24 cellular contexts compared by ENCODE assay signal in the genomic region with DNA sequence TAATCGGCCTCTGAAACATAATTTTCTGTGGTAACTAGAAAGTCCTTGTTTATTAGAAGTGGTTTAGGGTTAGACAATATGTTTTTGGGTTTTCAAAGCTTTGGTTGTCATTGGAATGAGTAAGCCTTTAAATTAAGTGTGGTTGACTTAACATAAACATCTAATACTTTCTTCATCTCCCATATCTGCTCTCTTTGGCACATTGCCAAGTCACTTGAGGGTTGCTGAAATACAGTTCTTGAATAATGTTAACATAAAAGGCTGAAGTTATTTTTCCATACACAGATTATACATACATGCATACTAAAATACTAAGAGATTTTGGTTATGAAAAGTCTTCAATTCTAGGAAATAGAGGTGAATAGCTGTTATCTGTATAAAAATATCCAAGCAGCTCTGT.
DNase-seq lines count a peak whose midpoint lies in the region; ATAC-seq, FAIRE-seq and TF ChIP-seq lines count a peak whose summit lies in the region.
"Had no signal": no experiment of that assay in that cellular context is flagged by ENCODE, and none has a peak within 500 bp of the region (broad histone marks: within the 10 kb centered on the region; RNA-seq: fewer than 3 reads in every experiment).

No MANE protein-coding gene starts in this region.

- no peaks in the 10 kb centered on the region for H3K27me3 ChIP-seq in astrocyte (ENCODE audit: insufficient read depth, low read length)
- H3K27me3 ChIP-seq: BLaER1, brain microvascular endothelial cell, esophagus muscularis mucosa had no signal

- no peaks in the 10 kb centered on the region for H3K9me3 ChIP-seq in astrocyte (ENCODE audit: insufficient read depth, low read depth, low read length)
- H3K9me3 ChIP-seq: esophagus muscularis mucosa had no signal

- H3K79me2 ChIP-seq in astrocyte (ENCODE audit: insufficient read depth, low read length) = no peaks in the 10 kb centered on the region

- peaks cover under 1% of the 10 kb centered on the region for H3K9me3 Mint-ChIP-seq in astrocyte (ENCODE audit: unreplicated experiment)
- H3K9me3 Mint-ChIP-seq: activated CD4-positive, alpha-beta memory T cell treated with anti-CD3 and anti-CD28 coated beads for 36 hours; memory B cell; natural killer cell treated with Interleukin-12 subunit alpha and Interleukin-12 subunit beta and Interleukin-15 and Interleukin-18, amount 100 ng/mL, for 72 hours; T-helper 1 cell treated with Interleukin-12 subunit alpha and Interleukin-12 subunit beta and Interleukin-4 antibody, amounts not matched to agents 30 μg/mL and 1 μg/mL, for 36 hours; type B pancreatic cell had no signal

- no peaks in the 10 kb centered on the region for H3K36me3 ChIP-seq in astrocyte (ENCODE audit: insufficient read depth, low read length)
- H3K36me3 ChIP-seq: BLaER1, brain microvascular endothelial cell, esophagus muscularis mucosa had no signal

- no peak overlapping the region for H3K4me2 ChIP-seq in astrocyte (ENCODE audit: low read length)
- H3K4me2 ChIP-seq: BLaER1 had no signal

- ATAC-seq in esophagus mucosa = no peak
- ATAC-seq: natural killer cell treated with Interleukin-12 subunit alpha and Interleukin-12 subunit beta and Interleukin-15 and Interleukin-18, amount 100 ng/mL, for 72 hours had no signal

- H2AFZ ChIP-seq in astrocyte (ENCODE audit: low read depth, low read length) = no peak overlapping the region

- DNase-seq in NCI-H1417 (lab: John Stamatoyannopoulos, UW) = peak; percentile 6 to 58 (median 58)
- no peak for DNase-seq in NCI-H1417 treated with DMSO at 0.1 percent for 48 hours (lab: John Stamatoyannopoulos, UW)
- peak; percentile 8 for DNase-seq in M059J (ENCODE audit: low read depth)
- DNase-seq in astrocyte (ENCODE audit: low read depth) = peak; percentile 12
- peak; percentile 27 for DNase-seq in left kidney (ENCODE audit: low read depth, low spot score)
- DNase-seq in NCI-H1048 (lab: John Stamatoyannopoulos, UW) = no peak
- DNase-seq in NCI-H510A (lab: John Stamatoyannopoulos, UW) = no peak
- DNase-seq: activated CD4-positive, alpha-beta memory T cell treated with anti-CD3 and anti-CD28 coated beads for 36 hours; activated naive CD4-positive, alpha-beta T cell treated with anti-CD3 and anti-CD28 coated beads, Interleukin-2, amount 50 U/mL, for 16 hours; activated T-cell treated with anti-CD3 and anti-CD28 coated beads, Interleukin-2, amount 50 U/mL, for 1 hour; brain microvascular endothelial cell; islet precursor cell; NCI-H2029 treated with DMSO at 0.1 percent for 48 hours; stimulated activated CD4-positive, alpha-beta T cell treated with anti-CD3 and anti-CD28 coated beads, Interleukin-12 subunit alpha, Interleukin-12 subunit beta, amount 100 ng/mL, for 4 hours; stimulated activated naive CD4-positive, alpha-beta T cell treated with Interleukin-2 at 50 U/mL for 16 hours had no signal

- H3K4me1 ChIP-seq in astrocyte (ENCODE audit: insufficient read depth, low read length) = no peaks in the 10 kb centered on the region
- H3K4me1 ChIP-seq: esophagus muscularis mucosa had no signal

- no peak for TF ChIP-seq CTCF in astrocyte (IDR thresholded peaks at IDR 0.05; ENCODE audit: insufficient read depth, low read depth, low read length)

- no peak overlapping the region for H3K9ac ChIP-seq in astrocyte (ENCODE audit: low read length)
- H3K9ac ChIP-seq: BLaER1 had no signal

- FAIRE-seq in astrocyte (lab: Jason Lieb, UNC) = no peak
- FAIRE-seq: A204.1 had no signal

- H3K27me3 Mint-ChIP-seq in astrocyte (ENCODE audit: low read depth, unreplicated experiment) = no peaks in the 10 kb centered on the region
- H3K27me3 Mint-ChIP-seq: activated CD4-positive, alpha-beta memory T cell treated with anti-CD3 and anti-CD28 coated beads for 36 hours; memory B cell; natural killer cell treated with Interleukin-12 subunit alpha and Interleukin-12 subunit beta and Interleukin-15 and Interleukin-18, amount 100 ng/mL, for 72 hours; type B pancreatic cell had no signal

- no peak overlapping the region for H3K4me3 Mint-ChIP-seq in astrocyte (ENCODE audit: unreplicated experiment)
- H3K4me3 Mint-ChIP-seq: activated CD4-positive, alpha-beta memory T cell treated with anti-CD3 and anti-CD28 coated beads for 36 hours; memory B cell; natural killer cell treated with Interleukin-12 subunit alpha and Interleukin-12 subunit beta and Interleukin-15 and Interleukin-18, amount 100 ng/mL, for 72 hours; T-helper 1 cell treated with Interleukin-12 subunit alpha and Interleukin-12 subunit beta and Interleukin-4 antibody, amounts not matched to agents 30 μg/mL and 1 μg/mL, for 36 hours; type B pancreatic cell had no signal

- H3K36me3 Mint-ChIP-seq in astrocyte (ENCODE audit: low read depth, unreplicated experiment) = no peaks in the 10 kb centered on the region
- H3K36me3 Mint-ChIP-seq: activated CD4-positive, alpha-beta memory T cell treated with anti-CD3 and anti-CD28 coated beads for 36 hours; memory B cell; natural killer cell treated with Interleukin-12 subunit alpha and Interleukin-12 subunit beta and Interleukin-15 and Interleukin-18, amount 100 ng/mL, for 72 hours; type B pancreatic cell had no signal

- H3K4me3 ChIP-seq in astrocyte (ENCODE audit: insufficient read depth, low read depth, low read length) = no peak overlapping the region
- H3K4me3 ChIP-seq: BLaER1, esophagus muscularis mucosa had no signal

- H3K27ac ChIP-seq in astrocyte (ENCODE audit: low read depth, low read length) = no peak overlapping the region
- H3K27ac ChIP-seq: BLaER1, brain microvascular endothelial cell, esophagus muscularis mucosa had no signal

- H3K27ac Mint-ChIP-seq in astrocyte (ENCODE audit: unreplicated experiment) = no peak overlapping the region
- H3K27ac Mint-ChIP-seq: activated CD4-positive, alpha-beta memory T cell treated with anti-CD3 and anti-CD28 coated beads for 36 hours; memory B cell; natural killer cell treated with Interleukin-12 subunit alpha and Interleukin-12 subunit beta and Interleukin-15 and Interleukin-18, amount 100 ng/mL, for 72 hours; progenitor cell of endocrine pancreas; T-helper 1 cell treated with Interleukin-12 subunit alpha and Interleukin-12 subunit beta and Interleukin-4 antibody, amounts not matched to agents 30 μg/mL and 1 μg/mL, for 36 hours; type B pancreatic cell had no signal

- peaks cover 3% of the 10 kb centered on the region for H3K4me1 Mint-ChIP-seq in astrocyte (ENCODE audit: low read depth, unreplicated experiment)

- no peaks in the 10 kb centered on the region for H4K20me1 ChIP-seq in astrocyte (ENCODE audit: insufficient read depth, low read length)
- H4K20me1 ChIP-seq: BLaER1 had no signal

Comparison
In these comparisons a context has a peak if more than half of its experiments do, and no peak if none do; other contexts are left out.
1. DNase-seq: peak in NCI-H1417 (3 of 3), M059J (single experiment), astrocyte (single experiment) and left kidney (single experiment); none in NCI-H1417 treated with DMSO at 0.1 percent for 48 hours (single experiment), NCI-H1048 (single experiment) and NCI-H510A (single experiment).